ENCODE assay signal across 4 cellular contexts in genomic region chr17:27837769-27838168, GRCh38. TPM values are rescaled to one million over a fixed set of nuclear protein-coding genes. Genes with fewer than 3 reads are reported as not detected.
"Had no signal": no experiment of that assay in that cellular context is flagged by ENCODE, and none has a peak within 500 bp of the region (broad histone marks: within the 10 kb centered on the region; RNA-seq: fewer than 3 reads in every experiment).

No MANE protein-coding gene starts in this region.

RNA-seq across cellular contexts. Expression of gene NOS2, which starts 37.4 kb away (rescaled TPM):
- total RNA-seq: mononuclear cell, pulmonary artery endothelial cell, renal cortical epithelial cell, thoracic aorta had no signal
